In genomic region chr11:119671561-119672015, GRCh38 we compare ENCODE assay signal across 11 cellular contexts. TPM values are rescaled to one million over a fixed set of nuclear protein-coding genes. Genes with fewer than 3 reads are reported as not detected.
A peak's percentile ranks its signal among the peaks of the same experiment; 100 is the strongest.
DNase-seq lines count a peak whose midpoint lies in the region; ATAC-seq and TF ChIP-seq lines count a peak whose summit lies in the region.
"Had no signal": no experiment of that assay in that cellular context is flagged by ENCODE, and none has a peak within 500 bp of the region (broad histone marks: within the 10 kb centered on the region; RNA-seq: fewer than 3 reads in every experiment).

No MANE protein-coding gene starts in this region.

- no peak overlapping the region for H4K8ac ChIP-seq in neuronal stem cell (ENCODE audit: low read depth, low read length)

- H3K18ac ChIP-seq in neuronal stem cell (ENCODE audit: low read length), result peak overlapping the region; percentile 62

- H3K4me2 ChIP-seq in SK-N-SH, result no peak overlapping the region
- no peak overlapping the region for H3K4me2 ChIP-seq in neuronal stem cell (ENCODE audit: insufficient read depth, low read length, poor library complexity, severe bottlenecking)

- intact Hi-C loops in left colon (cut with DNase I, micrococcal nuclease), result no loop called here

- H2AK5ac ChIP-seq in neuronal stem cell (ENCODE audit: low read depth, low read length), result no peak overlapping the region

- H4K91ac ChIP-seq in neuronal stem cell (ENCODE audit: low read depth, low read length, poor library complexity), result no peak overlapping the region

- ATAC-seq in GM19455 (IDR thresholded peaks at IDR 0.05; ENCODE audit: unreplicated experiment), result no peak
- no peak for ATAC-seq in left colon
- ATAC-seq: CD8-positive, alpha-beta T cell had no signal

- no peaks in the 10 kb centered on the region for H3K79me1 ChIP-seq in neuronal stem cell (ENCODE audit: low read depth, low read length)

- peak overlapping the region; percentile 60 for H3K23ac ChIP-seq in neuronal stem cell (ENCODE audit: low read depth, low read length, poor library complexity)

- no peaks in the 10 kb centered on the region for H3F3A ChIP-seq in SK-N-SH (replicated peaks; ENCODE audit: insufficient read depth)

- no peak overlapping the region for H3K9ac ChIP-seq in SK-N-SH
- peak overlapping the region; percentile 75 for H3K9ac ChIP-seq in neuronal stem cell (ENCODE audit: low read depth, low read length, poor library complexity)

- no peak for TF ChIP-seq CTCF in SK-N-SH (IDR thresholded peaks at IDR 0.05)

- no peaks in the 10 kb centered on the region for H3K27me3 ChIP-seq in SK-N-SH (ENCODE audit: insufficient read depth)
- H3K27me3 ChIP-seq in neuronal stem cell (ENCODE audit: control insufficient read depth in 3 of 3, insufficient read depth in 3 of 3, low read depth in 1 of 3, low read length in 3 of 3), result no peaks in the 10 kb centered on the region

- DNase-seq in DMS 273 (lab: John Stamatoyannopoulos, UW; ENCODE audit: unreplicated experiment) (peak; percentile 70), SK-N-SH (peak; percentile 83), fibroblast of the conjunctiva (ENCODE audit: low read depth) (peak; percentile 5), neuronal stem cell (ENCODE audit: low spot score) (no peak), activated T-cell treated with anti-CD3 and anti-CD28 coated beads for 4 hours (no peak), left colon (no peak), UCSD-AML1 (lab: John Stamatoyannopoulos, UW; ENCODE audit: unreplicated experiment) (no peak)
- DNase-seq: activated CD4-positive, alpha-beta T cell treated with anti-CD3 and anti-CD28 coated beads for 48 hours; activated naive CD4-positive, alpha-beta T cell treated with anti-CD3 and anti-CD28 coated beads, Interleukin-2, amount 50 U/mL, for 16 hours; CD8-positive, alpha-beta T cell had no signal

- no peaks in the 10 kb centered on the region for H3K9me3 ChIP-seq in SK-N-SH
- H3K9me3 ChIP-seq in neuronal stem cell (replicated peaks in 1 of 2; ENCODE audit: control insufficient read depth in 2 of 2, insufficient read depth in 1 of 2, low read depth in 1 of 2, low read length in 2 of 2), result no peaks in the 10 kb centered on the region

- peaks cover 0 to 4% of the 10 kb centered on the region in 2 experiments for H3K36me3 ChIP-seq in SK-N-SH (replicated peaks in 1 of 2; ENCODE audit: control insufficient read depth in 1 of 2, insufficient read depth in 2 of 2, low read length in 1 of 2)
- H3K36me3 ChIP-seq in neuronal stem cell (replicated peaks in 1 of 2; ENCODE audit: control insufficient read depth in 2 of 2, insufficient read depth in 2 of 2, low read length in 2 of 2), result peaks cover 37 to 38% of the 10 kb centered on the region in 2 donors

- no peak for TF ChIP-seq RAD21 in SK-N-SH (IDR thresholded peaks at IDR 0.05; ENCODE audit: low read length)

- POLR2A ChIA-PET in SK-N-SH (lab: Yijun Ruan, JAX), result interaction anchor here (0.8 to 2.5 kb wide), 8 partner anchors 25 to 236 kb away, joined by 3 to 17 read pairs (median 5); partner anchors contain the start of gene NECTIN1

- no peak for TF ChIP-seq EP300 in SK-N-SH (IDR thresholded peaks at IDR 0.05; ENCODE audit: borderline replicate concordance in 1 of 2, low read depth in 1 of 2, low read length in 1 of 2)

- CTCF ChIA-PET in SK-N-SH (lab: Yijun Ruan, JAX), result interaction anchor here (0.7 to 7.1 kb wide), 13 partner anchors 12 to 437 kb away, joined by 3 to 44 read pairs (median 4); partner anchors contain the start of gene NECTIN1

- 81% methylated on average over 3 of the region's 12 CpGs for WGBS in SK-N-SH (ENCODE audit: low lambda C conversion rate)
- no CpG with 5 or more reads among the region's 12 CpGs for WGBS in neuronal stem cell (ENCODE audit: extremely low coverage in 2 of 2, insufficient read length in 2 of 2, insufficient replicate concordance in 1 of 2), 2 donors

- H2BK15ac ChIP-seq in neuronal stem cell (ENCODE audit: low read length), result no peak overlapping the region

- no peaks in the 10 kb centered on the region for H3K9me2 ChIP-seq in SK-N-SH

- H2AFZ ChIP-seq in SK-N-SH (ENCODE audit: low read depth) (no peak overlapping the region), neuronal stem cell (ENCODE audit: low read length) (no peak overlapping the region)

- H3K27ac ChIP-seq in SK-N-SH (ENCODE audit: low read depth in 2 of 2, low read length in 1 of 2) (peak overlapping the region in 1 of 2 experiments; percentile 93; a peak in 2 of 4 replicates), neuronal stem cell (replicated peaks; ENCODE audit: low read length) (no peak overlapping the region)

- no peak overlapping the region for H2BK120ac ChIP-seq in neuronal stem cell (ENCODE audit: low read depth, low read length)

- H4K20me1 ChIP-seq in SK-N-SH (ENCODE audit: insufficient read depth), result no peaks in the 10 kb centered on the region

- H2BK12ac ChIP-seq in neuronal stem cell (ENCODE audit: low read length), result no peak overlapping the region

- peaks cover 4 to 39% of the 10 kb centered on the region in 2 experiments; a peak in 2 of 4 replicates for H3K4me1 ChIP-seq in SK-N-SH (ENCODE audit: control insufficient read depth in 1 of 2, insufficient read depth in 2 of 2, low read depth in 1 of 2, low read length in 1 of 2)
- peaks cover 5 to 11% of the 10 kb centered on the region in 2 donors for H3K4me1 ChIP-seq in neuronal stem cell (ENCODE audit: control insufficient read depth in 2 of 2, insufficient read depth in 1 of 2, low read depth in 1 of 2, low read length in 2 of 2)

- no peaks in the 10 kb centered on the region for H3K79me2 ChIP-seq in SK-N-SH (ENCODE audit: insufficient read depth)

- H3K4me3 ChIP-seq in SK-N-SH (ENCODE audit: low read depth in 2 of 2, low read length in 1 of 2), result no peak overlapping the region; a peak in 1 of 4 replicates
- peak overlapping the region in 1 of 2 donors; percentile 2 for H3K4me3 ChIP-seq in neuronal stem cell (ENCODE audit: low read length in 2 of 2)

- H2BK5ac ChIP-seq in neuronal stem cell (ENCODE audit: low read length), result no peak overlapping the region

- peak overlapping the region; percentile 43 for H3K4ac ChIP-seq in neuronal stem cell (ENCODE audit: low read length)

- peak overlapping the region; percentile 3 for H3K14ac ChIP-seq in neuronal stem cell (ENCODE audit: low read length)

TF ChIP-seq in SK-N-SH, 30 proteins besides CTCF, POLR2A, EP300 and RAD21:
- TF ChIP-seq GATA2 (CRISPR knock-in tag; IDR thresholded peaks at IDR 0.05), result no peak
- peak; percentile 46; the same call in 1 of the 2 replicates for TF ChIP-seq MXI1 (IDR thresholded peaks at IDR 0.05; ENCODE audit: low read depth, low read length)

RNA-seq across cellular contexts. Expression of gene NECTIN1, which starts 57.4 kb away (rescaled TPM):
- 6.7 and 9.1 TPM in 2 replicates for polyA plus RNA-seq in SK-N-SH (2012; rRNA removed)
- 3.9 and 7.4 TPM in 2 replicates for polyA plus RNA-seq in SK-N-SH (2012; cell fraction: cytosol; rRNA removed)
- polyA plus RNA-seq in SK-N-SH (2012; cell fraction: nucleus; rRNA removed), result 10.8 and 12.7 TPM in 2 replicates
- 36.8 TPM for polyA plus RNA-seq in neuronal stem cell (2013, experiment 1 of 2)
- 36.7 TPM for polyA plus RNA-seq in neuronal stem cell (2013, experiment 2 of 2)
- 10 to 100 TPM; 43.9 to 44.1 TPM for total RNA-seq in left colon

Comparison
In these comparisons a context has a peak if more than half of its experiments do, and no peak if none do; other contexts are left out.
1. DNase-seq: peak in DMS 273 (single experiment), SK-N-SH (single experiment) and fibroblast of the conjunctiva (single experiment); none in neuronal stem cell (single experiment), activated T-cell treated with anti-CD3 and anti-CD28 coated beads for 4 hours (single experiment), left colon (0 of 2) and UCSD-AML1 (single experiment).